Comparison of ENCODE assay signal across 18 cellular contexts in genomic region chr6:16362296-16362695, GRCh38.
"Had no signal": no experiment of that assay in that cellular context is flagged by ENCODE, and none has a peak within 500 bp of the region (broad histone marks: within the 10 kb centered on the region; RNA-seq: fewer than 3 reads in every experiment).

No MANE protein-coding gene starts in this region.

- H3K27ac Mint-ChIP-seq: naive B cell; nephron progenitor cell; stimulated activated naive B cell treated with anti-CD40 and anti-IgM and Interleukin-4, amounts not matched to agents 10 μg/mL and 1 μg/mL and 100 μg/mL, for 72 hours; stimulated activated naive CD8-positive, alpha-beta T cell treated with anti-CD3 and anti-CD28 coated beads, Interleukin-15, amount 100 ng/mL, for 72 hours had no signal

- H3K27me3 Mint-ChIP-seq: stimulated activated naive CD8-positive, alpha-beta T cell treated with anti-CD3 and anti-CD28 coated beads, Interleukin-15, amount 100 ng/mL, for 72 hours had no signal

- H3K4me3 Mint-ChIP-seq: naive B cell; nephron progenitor cell; stimulated activated naive B cell treated with anti-CD40 and anti-IgM and Interleukin-4, amounts not matched to agents 10 μg/mL and 1 μg/mL and 100 μg/mL, for 72 hours; stimulated activated naive CD8-positive, alpha-beta T cell treated with anti-CD3 and anti-CD28 coated beads, Interleukin-15, amount 100 ng/mL, for 72 hours had no signal

- H3K36me3 ChIP-seq: colonic mucosa, prostate gland, right lobe of liver had no signal

- H3K27me3 ChIP-seq: colonic mucosa, right lobe of liver, upper lobe of left lung had no signal

- DNase-seq: colonic mucosa; effector CD4-positive, alpha-beta T cell; islet precursor cell; left colon; left ventricle myocardium superior; mesendoderm; naive B cell; nephron progenitor cell; right lobe of liver; stimulated activated CD4-positive, alpha-beta T cell treated with anti-CD3 and anti-CD28 coated beads, Interleukin-2, amount 100 ng/mL, for 24 hours; stimulated activated CD4-positive, alpha-beta T cell treated with anti-CD3 and anti-CD28 coated beads, Interleukin-4, amount 100 ng/mL, for 4 hours; stimulated activated naive B cell treated with anti-CD40 and anti-IgM and Interleukin-4, amounts not matched to agents 10 μg/mL and 1 μg/mL and 100 μg/mL, for 72 hours; stimulated activated naive CD8-positive, alpha-beta T cell treated with anti-CD3 and anti-CD28 coated beads, Interleukin-15, amount 100 ng/mL, for 72 hours; upper lobe of left lung had no signal

- H3K4me1 ChIP-seq: colonic mucosa, parathyroid adenoma, prostate gland had no signal

- H3K9me3 ChIP-seq: colonic mucosa, prostate gland, right lobe of liver, upper lobe of left lung had no signal

- H3K36me3 Mint-ChIP-seq: naive B cell had no signal

- H3K9me3 Mint-ChIP-seq: naive B cell; nephron progenitor cell; stimulated activated naive B cell treated with anti-CD40 and anti-IgM and Interleukin-4, amounts not matched to agents 10 μg/mL and 1 μg/mL and 100 μg/mL, for 72 hours; stimulated activated naive CD8-positive, alpha-beta T cell treated with anti-CD3 and anti-CD28 coated beads, Interleukin-15, amount 100 ng/mL, for 72 hours had no signal

- H3K4me3 ChIP-seq: colonic mucosa, lung, prostate gland, right lobe of liver, upper lobe of left lung had no signal

- ATAC-seq: esophagus mucosa; left colon; left ventricle myocardium superior; stimulated activated naive B cell treated with anti-CD40 and anti-IgM and Interleukin-4, amounts not matched to agents 10 μg/mL and 1 μg/mL and 100 μg/mL, for 72 hours; stimulated activated naive CD8-positive, alpha-beta T cell treated with anti-CD3 and anti-CD28 coated beads, Interleukin-15, amount 100 ng/mL, for 72 hours had no signal

- H3K27ac ChIP-seq: colonic mucosa, parathyroid adenoma, right lobe of liver, upper lobe of left lung had no signal

- H3K4me1 Mint-ChIP-seq: stimulated activated naive B cell treated with anti-CD40 and anti-IgM and Interleukin-4, amounts not matched to agents 10 μg/mL and 1 μg/mL and 100 μg/mL, for 72 hours had no signal
